Comparison of ENCODE assay signal across 10 cellular contexts in genomic region chr15:73686781-73687256, GRCh38. TPM values are rescaled to one million over a fixed set of nuclear protein-coding genes. Genes with fewer than 3 reads are reported as not detected.
A peak's percentile ranks its signal among the peaks of the same experiment; 100 is the strongest.
DNase-seq lines count a peak whose midpoint lies in the region; ATAC-seq and TF ChIP-seq lines count a peak whose summit lies in the region.
"Had no signal": no experiment of that assay in that cellular context is flagged by ENCODE, and none has a peak within 500 bp of the region (broad histone marks: within the 10 kb centered on the region; RNA-seq: fewer than 3 reads in every experiment).

No MANE protein-coding gene starts in this region.

- H3K27me3 Mint-ChIP-seq in progenitor cell of endocrine pancreas: no peaks in the 10 kb centered on the region

- peaks cover 22% of the 10 kb centered on the region for H3K4me1 Mint-ChIP-seq in progenitor cell of endocrine pancreas (ENCODE audit: low read depth)

- ATAC-seq in HG03571 (IDR thresholded peaks at IDR 0.05; ENCODE audit: unreplicated experiment) (no peak), GM19452 (IDR thresholded peaks at IDR 0.05; ENCODE audit: unreplicated experiment) (no peak)
- ATAC-seq: activated CD8-positive, alpha-beta memory T cell treated with anti-CD3 and anti-CD28 coated beads, Interleukin-2, amount 10 ng/mL, durations not matched to agents 7 days and 5 days; gastrocnemius medialis had no signal

- peak overlapping the region; percentile 15 for H3K27ac Mint-ChIP-seq in progenitor cell of endocrine pancreas
- H3K27ac Mint-ChIP-seq: activated CD8-positive, alpha-beta memory T cell treated with anti-CD3 and anti-CD28 coated beads, Interleukin-2, amount 10 ng/mL, durations not matched to agents 7 days and 5 days had no signal

- no peaks in the 10 kb centered on the region for H3K36me3 Mint-ChIP-seq in progenitor cell of endocrine pancreas (ENCODE audit: insufficient read depth)
- H3K36me3 Mint-ChIP-seq: activated CD8-positive, alpha-beta memory T cell treated with anti-CD3 and anti-CD28 coated beads, Interleukin-2, amount 10 ng/mL, durations not matched to agents 7 days and 5 days had no signal

- DNase-seq in ELR (ENCODE audit: low read depth): peak; percentile 94
- DNase-seq in T1000 (lab: John Stamatoyannopoulos, UW): peak; percentile 36
- peak; percentile 93 for DNase-seq in fibroblast of pulmonary artery (ENCODE audit: low read depth)
- no peak for DNase-seq in progenitor cell of endocrine pancreas (ENCODE audit: low spot score, unreplicated experiment)
- no peak for DNase-seq in activated effector memory CD4-positive, alpha-beta T cell treated with anti-CD3 and anti-CD28 coated beads, Interleukin-2, amount 50 U/mL, for 16 hours
- DNase-seq in SKM-1 treated with dmso at 0.1 percent for 144 hours (lab: John Stamatoyannopoulos, UW; ENCODE audit: unreplicated experiment): no peak
- DNase-seq: activated CD8-positive, alpha-beta memory T cell treated with anti-CD3 and anti-CD28 coated beads, Interleukin-2, amount 10 ng/mL, durations not matched to agents 7 days and 5 days; gastrocnemius medialis had no signal

- H3K4me3 ChIP-seq in fibroblast of pulmonary artery (replicated peaks; ENCODE audit: low read depth, low read length): no peak overlapping the region
- H3K4me3 ChIP-seq: gastrocnemius medialis had no signal

- H3K9me3 Mint-ChIP-seq in progenitor cell of endocrine pancreas (ENCODE audit: low read depth): no peaks in the 10 kb centered on the region

- peak overlapping the region; percentile 87 for H3K4me3 Mint-ChIP-seq in progenitor cell of endocrine pancreas (ENCODE audit: low read depth)
- H3K4me3 Mint-ChIP-seq: activated CD8-positive, alpha-beta memory T cell treated with anti-CD3 and anti-CD28 coated beads, Interleukin-2, amount 10 ng/mL, durations not matched to agents 7 days and 5 days had no signal

- TF ChIP-seq CTCF in fibroblast of pulmonary artery (IDR thresholded peaks at IDR 0.05; ENCODE audit: low read length, missing control alignments): peak; percentile 10
- no peak for TF ChIP-seq CTCF in progenitor cell of endocrine pancreas (IDR thresholded peaks at IDR 0.05; ENCODE audit: unreplicated experiment)

RNA-seq across cellular contexts. Expression of gene CD276, which starts 2.6 kb away (rescaled TPM):
- total RNA-seq in progenitor cell of endocrine pancreas: 198 and 207 TPM in 2 replicates

RNA-seq across cellular contexts. Expression of gene NPTN, which starts 53.6 kb away (rescaled TPM):
- 81.1 and 89.9 TPM in 2 replicates for total RNA-seq in progenitor cell of endocrine pancreas

Comparison
In these comparisons a context has a peak if more than half of its experiments do, and no peak if none do; other contexts are left out.
1. DNase-seq: peak in ELR (single experiment), T1000 (single experiment) and fibroblast of pulmonary artery (single experiment); none in progenitor cell of endocrine pancreas (single experiment), activated effector memory CD4-positive, alpha-beta T cell treated with anti-CD3 and anti-CD28 coated beads, Interleukin-2, amount 50 U/mL, for 16 hours (single experiment) and SKM-1 treated with dmso at 0.1 percent for 144 hours (single experiment).